ENCODE assay signal across 10 cellular contexts in the genomic region with DNA sequence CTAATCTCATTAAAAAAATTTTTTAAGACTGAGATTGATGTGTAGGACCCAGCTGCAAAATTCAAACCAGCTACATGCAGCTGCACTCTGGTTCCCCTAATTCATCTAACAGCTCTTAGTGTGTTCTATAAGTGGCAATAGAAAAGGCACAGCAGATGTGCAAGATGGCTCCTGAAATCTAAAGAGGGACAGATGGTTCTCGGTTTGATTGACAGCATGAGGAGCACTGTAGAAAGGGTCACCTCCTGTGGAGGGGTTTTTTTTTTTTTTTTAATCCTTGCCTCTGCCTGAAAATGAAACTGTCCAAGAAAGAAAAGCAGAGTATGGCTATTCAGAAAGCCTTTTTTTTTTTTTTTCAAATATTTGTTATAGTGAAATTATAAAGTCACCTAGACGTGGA.
DNase-seq lines count a peak whose midpoint lies in the region; ATAC-seq and TF ChIP-seq lines count a peak whose summit lies in the region.
"Had no signal": no experiment of that assay in that cellular context is flagged by ENCODE, and none has a peak within 500 bp of the region (broad histone marks: within the 10 kb centered on the region; RNA-seq: fewer than 3 reads in every experiment).

No MANE protein-coding gene starts in this region.

- H3K4me3 ChIP-seq in DND-41 (ENCODE audit: low read depth in 1 of 2, low read length in 2 of 2): no peak overlapping the region
- H3K4me3 ChIP-seq: dorsolateral prefrontal cortex had no signal

- H3K4me1 ChIP-seq in DND-41 (ENCODE audit: insufficient read depth, low read length): peaks cover 4% of the 10 kb centered on the region; the same call in 1 of the 2 replicates

- peak; percentile 85 for ATAC-seq in DND-41 (ENCODE audit: insufficient read depth, low read depth)
- peak; percentile 68 for ATAC-seq in GM19455 (IDR thresholded peaks at IDR 0.05; ENCODE audit: unreplicated experiment)
- peak; percentile 73 for ATAC-seq in HG03103 (IDR thresholded peaks at IDR 0.05; ENCODE audit: low read depth, unreplicated experiment)
- no peak for ATAC-seq in GM21786 (IDR thresholded peaks at IDR 0.05; ENCODE audit: unreplicated experiment)

- no peaks in the 10 kb centered on the region for H3K9me3 ChIP-seq in DND-41 (ENCODE audit: insufficient read depth, low read length, severe bottlenecking)

- no peak overlapping the region for H3K27ac ChIP-seq in DND-41 (ENCODE audit: low read length)
- H3K27ac ChIP-seq: dorsolateral prefrontal cortex had no signal

- no peak for TF ChIP-seq CTCF in DND-41 (IDR thresholded peaks at IDR 0.05; ENCODE audit: borderline replicate concordance, extremely low read depth, low read length, poor library complexity, severe bottlenecking)

- H4K20me1 ChIP-seq in DND-41 (ENCODE audit: insufficient read depth, low read length): no peaks in the 10 kb centered on the region

- H3K9ac ChIP-seq in DND-41 (ENCODE audit: low read depth, low read length): no peak overlapping the region

- H3K79me2 ChIP-seq in DND-41 (ENCODE audit: insufficient read depth, low read length): no peaks in the 10 kb centered on the region

- no peaks in the 10 kb centered on the region for H3K27me3 ChIP-seq in DND-41 (ENCODE audit: insufficient read depth, low read length, poor library complexity)

- DNase-seq in DND-41 (peak; percentile 23), NCI-H2227 (lab: John Stamatoyannopoulos, UW; ENCODE audit: unreplicated experiment) (peak; percentile 41), T-helper 1 cell (no peak), NOMO-1 (lab: John Stamatoyannopoulos, UW; ENCODE audit: unreplicated experiment in 2 of 2) (no peak), epidermal melanocyte (ENCODE audit: insufficient read length, low spot score) (no peak)
- DNase-seq: dorsolateral prefrontal cortex, KG1 had no signal

- no peak overlapping the region for H3K4me2 ChIP-seq in DND-41 (ENCODE audit: insufficient read depth, low read length)

- H2AFZ ChIP-seq in DND-41 (ENCODE audit: low read depth, low read length): no peak overlapping the region; the same call in 1 of the 2 replicates

- H3K36me3 ChIP-seq in DND-41 (ENCODE audit: insufficient read depth, low read length): no peaks in the 10 kb centered on the region

Comparison
In these comparisons a context has a peak if more than half of its experiments do, and no peak if none do; other contexts are left out.
1. DNase-seq: peak in DND-41 (single experiment) and NCI-H2227 (single experiment); none in T-helper 1 cell (0 of 5), NOMO-1 (0 of 2) and epidermal melanocyte (single experiment).